Comparison of ENCODE assay signal across 8 cellular contexts in genomic region chr20:653110-653589, GRCh38. TPM values are rescaled to one million over a fixed set of nuclear protein-coding genes. Genes with fewer than 3 reads are reported as not detected.
DNase-seq lines count a peak whose midpoint lies in the region; ATAC-seq and TF ChIP-seq lines count a peak whose summit lies in the region.

TSS of gene SRXN1 (minus strand) at chr20:653200. CDS start at chr20:653185, 15 bp downstream.

- peaks cover 11% of the 10 kb centered on the region for H3K36me3 Mint-ChIP-seq in endothelial cell (ENCODE audit: low read depth, unreplicated experiment)

- H3K9me3 Mint-ChIP-seq in endothelial cell (ENCODE audit: unreplicated experiment), result no peaks in the 10 kb centered on the region

- H3K4me1 Mint-ChIP-seq in endothelial cell (ENCODE audit: unreplicated experiment), result peaks cover 25% of the 10 kb centered on the region

- DNase-seq in BE2C, result peak; percentile 86
- DNase-seq in NOMO-1 (lab: John Stamatoyannopoulos, UW; ENCODE audit: unreplicated experiment in 2 of 2), result peak; percentile 79 to 86
- DNase-seq in activated CD8-positive, alpha-beta memory T cell treated with anti-CD3 and anti-CD28 coated beads, Interleukin-2, amount 50 U/mL, for 24 hours (ENCODE audit: extremely low read depth), result peak; percentile 35
- peak; percentile 87 for DNase-seq in endothelial cell (ENCODE audit: low spot score)
- peak; percentile 45 for DNase-seq in middle frontal gyrus (ENCODE audit: extremely low spot score, low spot score)
- peak; percentile 65 to 73 for DNase-seq in stimulated activated CD8-positive, alpha-beta memory T cell treated with anti-CD3 and anti-CD28 coated beads, Interleukin-2, amount 100 ng/mL, for 1 hour (ENCODE audit: low read depth in 2 of 2)

- H3K4me3 Mint-ChIP-seq in endothelial cell (ENCODE audit: unreplicated experiment), result peak within 1 kb of the TSS; percentile 84

- H3K4me1 ChIP-seq in BE2C, result no peaks in the 10 kb centered on the region

- H3K9me3 ChIP-seq in BE2C, result no peaks in the 10 kb centered on the region

- H3K27ac Mint-ChIP-seq in endothelial cell (ENCODE audit: unreplicated experiment), result no peak within 1 kb of the TSS

- TF ChIP-seq CTCF in BE2C (IDR thresholded peaks at IDR 0.05; ENCODE audit: low read depth, low read length), result peak; percentile 45
- peak; percentile 73 for TF ChIP-seq CTCF in endothelial cell (IDR thresholded peaks at IDR 0.05; ENCODE audit: unreplicated experiment)

- H3K27me3 Mint-ChIP-seq in endothelial cell (ENCODE audit: unreplicated experiment), result peaks cover 8% of the 10 kb centered on the region

- ATAC-seq in GM18907 (IDR thresholded peaks at IDR 0.05; ENCODE audit: unreplicated experiment) (peak; percentile 88), HG03159 (IDR thresholded peaks at IDR 0.05; ENCODE audit: unreplicated experiment) (peak; percentile 79)

- H3K27me3 ChIP-seq in BE2C, result no peaks in the 10 kb centered on the region

- H3K36me3 ChIP-seq in BE2C, result no peaks in the 10 kb centered on the region; the same call in 1 of the 2 replicates

- peak within 1 kb of the TSS; percentile 72 for H3K4me3 ChIP-seq in BE2C (ENCODE audit: low read depth, low read length)

RNA-seq across cellular contexts. Expression of gene SRXN1, which starts in this region (rescaled TPM):
- 26.3 TPM for polyA plus RNA-seq in BE2C (2012; ENCODE audit: insufficient read depth, insufficient read length, low read depth)
- total RNA-seq in endothelial cell (ENCODE audit: unreplicated experiment), result 4.1 TPM

Comparison
In these comparisons a context has a peak if more than half of its experiments do, and no peak if none do; other contexts are left out.
1. Peak in every context shown above with its lines: DNase-seq, ATAC-seq and H3K4me3 ChIP-seq.
2. DNase-seq: peak in every context shown above with its lines; median percentile 87 in endothelial cell; 86 in BE2C; 82 in NOMO-1; 69 in stimulated activated CD8-positive, alpha-beta memory T cell treated with anti-CD3 and anti-CD28 coated beads, Interleukin-2, amount 100 ng/mL, for 1 hour; 45 in middle frontal gyrus; 35 in activated CD8-positive, alpha-beta memory T cell treated with anti-CD3 and anti-CD28 coated beads, Interleukin-2, amount 50 U/mL, for 24 hours.